27 cellular contexts compared by ENCODE assay signal in the genomic region with DNA sequence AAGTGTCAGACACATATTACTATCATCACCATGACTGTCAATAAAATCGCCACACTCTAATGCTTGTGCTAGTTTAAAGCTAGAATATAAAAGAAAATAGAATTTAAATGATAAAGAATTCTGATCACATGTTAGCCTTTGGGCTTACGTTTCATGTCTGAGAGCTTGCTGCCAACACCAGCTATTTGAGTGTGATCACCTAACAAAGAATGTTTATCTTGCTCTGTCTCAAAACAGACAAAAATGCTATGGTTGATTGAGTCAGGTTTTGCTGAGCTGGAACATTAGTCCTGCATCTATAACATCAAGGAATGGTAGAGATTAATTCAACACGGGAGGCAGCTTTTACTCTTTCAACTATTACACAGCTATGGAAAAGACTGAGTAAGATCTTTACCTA. TPM values are rescaled to one million over a fixed set of nuclear protein-coding genes. Genes with fewer than 3 reads are reported as not detected.
"Had no signal": no experiment of that assay in that cellular context is flagged by ENCODE, and none has a peak within 500 bp of the region (broad histone marks: within the 10 kb centered on the region; RNA-seq: fewer than 3 reads in every experiment).

No MANE protein-coding gene starts in this region.

- H3K36me3 ChIP-seq: brain microvascular endothelial cell, cardiac muscle cell, Peyer's patch, SJSA1 had no signal

- H3K4me3 ChIP-seq: cardiac muscle cell, Peyer's patch, SJSA1 had no signal

- ATAC-seq: activated CD8-positive, alpha-beta T cell treated with anti-CD3 and anti-CD28 coated beads, Interleukin-2, amount 10 ng/mL, durations not matched to agents 7 days and 5 days; SK-N-SH treated with all-trans-retinoic acid at 6 μM for 48 hours; WTC11 had no signal

- H3K9me3 ChIP-seq: Peyer's patch, SJSA1 had no signal

- H3K27me3 ChIP-seq: brain microvascular endothelial cell, cardiac muscle cell, Peyer's patch had no signal

- H3K4me1 ChIP-seq: Peyer's patch, SJSA1 had no signal

- H3K27ac ChIP-seq: brain microvascular endothelial cell, cardiac muscle cell, Peyer's patch, SJSA1 had no signal

- DNase-seq: activated CD4-positive, alpha-beta T cell treated with anti-CD3 and anti-CD28 coated beads for 48 hours; activated CD4-positive, alpha-beta T cell treated with anti-CD3 and anti-CD28 coated beads, Interleukin-2, amount 50 U/mL, for 4 hours; activated CD4-positive, CD25-positive, alpha-beta regulatory T cell treated with anti-CD3 and anti-CD28 coated beads, Interleukin-2, amount 50 U/mL, for 72 hours; activated CD8-positive, alpha-beta memory T cell treated with anti-CD3 and anti-CD28 coated beads, Interleukin-2, amount 50 U/mL, for 48 hours; activated CD8-positive, alpha-beta T cell treated with anti-CD3 and anti-CD28 coated beads, Interleukin-2, amount 10 ng/mL, durations not matched to agents 7 days and 5 days; activated naive CD4-positive, alpha-beta T cell treated with anti-CD3 and anti-CD28 coated beads, Interleukin-2, amount 50 U/mL, for 16 hours; activated naive CD8-positive, alpha-beta T cell treated with anti-CD3 and anti-CD28 coated beads, Interleukin-2, amount 10 ng/mL, durations not matched to agents 7 days and 5 days; activated T-cell treated with anti-CD3 and anti-CD28 coated beads, Interleukin-2, amount 50 U/mL, for 1 hour; aorta; brain microvascular endothelial cell; KG1; NCI-H1048; NCI-H146; NCI-H187 treated with DMSO at 0.1 percent for 48 hours; NCI-H2107; NCI-H2171 treated with DMSO at 0.1 percent for 48 hours; NCI-H446 treated with DMSO at 0.1 percent for 48 hours; NCI-H526 treated with DMSO at 0.1 percent for 48 hours; Peyer's patch; SHP77; SW 1271 had no signal

RNA-seq across cellular contexts. Expression of gene MSX2, which starts 50.7 kb away (rescaled TPM):
- total RNA-seq: activated CD8-positive, alpha-beta T cell treated with anti-CD3 and anti-CD28 coated beads, Interleukin-2, amount 10 ng/mL, durations not matched to agents 7 days and 5 days; activated naive CD8-positive, alpha-beta T cell treated with anti-CD3 and anti-CD28 coated beads, Interleukin-2, amount 10 ng/mL, durations not matched to agents 7 days and 5 days; M059J; T-helper 1 cell treated with Interleukin-12 subunit alpha and Interleukin-12 subunit beta and Interleukin-4 antibody, amounts not matched to agents 30 ng/mL and 1 ng/mL, for 36 hours had no signal
